In the genomic region with DNA sequence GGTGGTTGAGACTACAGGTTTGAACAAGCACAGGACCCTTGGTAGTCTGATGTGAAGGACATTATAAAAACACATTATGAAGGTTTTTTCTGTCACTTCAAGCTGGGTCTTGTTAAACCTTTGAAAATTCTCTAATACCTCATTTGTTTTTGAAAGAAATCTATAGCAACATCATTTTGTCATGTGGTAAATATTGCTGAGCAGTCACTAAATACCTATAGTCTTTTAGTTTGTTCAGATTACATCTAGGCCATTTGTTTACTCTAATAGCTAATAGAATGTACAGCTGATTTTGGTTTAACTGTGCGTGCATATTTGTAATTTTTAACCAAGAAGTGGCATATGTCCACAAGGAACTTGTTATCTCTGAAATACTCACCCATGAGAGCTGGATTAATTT, we compare ENCODE assay signal across 1 cellular context.
TF ChIP-seq lines count a peak whose summit lies in the region.

No MANE protein-coding gene starts in this region.

TF ChIP-seq in GM23338, 12 proteins besides CTCF, POLR2A, EP300 and RAD21 (continued from another document):
- TF ChIP-seq, protein P1, sequence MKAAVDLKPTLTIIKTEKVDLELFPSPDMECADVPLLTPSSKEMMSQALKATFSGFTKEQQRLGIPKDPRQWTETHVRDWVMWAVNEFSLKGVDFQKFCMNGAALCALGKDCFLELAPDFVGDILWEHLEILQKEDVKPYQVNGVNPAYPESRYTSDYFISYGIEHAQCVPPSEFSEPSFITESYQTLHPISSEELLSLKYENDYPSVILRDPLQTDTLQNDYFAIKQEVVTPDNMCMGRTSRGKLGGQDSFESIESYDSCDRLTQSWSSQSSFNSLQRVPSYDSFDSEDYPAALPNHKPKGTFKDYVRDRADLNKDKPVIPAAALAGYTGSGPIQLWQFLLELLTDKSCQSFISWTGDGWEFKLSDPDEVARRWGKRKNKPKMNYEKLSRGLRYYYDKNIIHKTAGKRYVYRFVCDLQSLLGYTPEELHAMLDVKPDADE (IDR thresholded peaks at IDR 0.05), result no peak
- TF ChIP-seq EZH2phosphoT487 (IDR thresholded peaks at IDR 0.05; ENCODE audit: unreplicated experiment), result no peak
